13 cellular contexts compared by ENCODE assay signal in the genomic region with DNA sequence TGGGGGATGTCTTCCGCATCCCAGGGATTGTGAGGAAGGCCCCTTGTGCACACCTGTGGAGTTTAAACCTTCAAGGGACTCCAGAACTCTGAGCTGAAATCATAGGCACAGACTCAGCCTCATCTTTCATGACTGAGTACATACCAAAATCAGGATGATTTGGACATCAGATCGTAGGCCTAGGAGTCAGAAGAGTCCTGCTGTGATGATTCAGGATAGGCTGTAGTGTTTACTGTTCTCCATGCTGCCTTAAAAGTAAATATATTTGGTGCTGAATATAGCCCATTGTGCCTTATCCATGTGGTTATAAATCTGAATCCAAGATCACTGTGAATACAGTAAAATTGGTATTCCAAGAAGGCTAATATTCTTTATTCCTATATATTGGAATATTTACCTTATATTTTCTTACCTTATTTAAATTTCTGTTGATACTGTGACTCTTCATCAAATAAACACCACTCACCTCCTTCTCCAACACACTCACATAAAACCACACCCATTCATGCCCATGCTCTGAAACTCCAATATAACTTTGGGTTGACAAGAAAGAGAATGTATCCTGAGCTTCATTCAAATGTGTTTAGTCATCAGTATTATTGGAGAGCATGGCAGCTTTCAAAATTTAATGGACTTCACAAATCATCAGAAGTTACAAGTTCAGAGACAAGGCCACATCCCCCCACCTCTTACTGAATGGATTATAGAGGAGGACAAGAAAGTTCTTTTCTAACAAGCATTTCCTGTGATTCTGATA.
DNase-seq lines count a peak whose midpoint lies in the region; ATAC-seq and TF ChIP-seq lines count a peak whose summit lies in the region.
"Had no signal": no experiment of that assay in that cellular context is flagged by ENCODE, and none has a peak within 500 bp of the region (broad histone marks: within the 10 kb centered on the region; RNA-seq: fewer than 3 reads in every experiment).

No MANE protein-coding gene starts in this region.

- DNase-seq in NCI-H510A treated with DMSO at 0.1 percent for 48 hours (lab: John Stamatoyannopoulos, UW), result peak; percentile 21
- no peak for DNase-seq in NCI-H510A (lab: John Stamatoyannopoulos, UW)
- DNase-seq in Panc1 (ENCODE audit: low read depth, low spot score), result peak; percentile 32
- peak; percentile 34 to 74 for DNase-seq in foreskin keratinocyte
- no peak for DNase-seq in H7
- DNase-seq in NCI-H2196 treated with DMSO at 0.1 percent for 48 hours (lab: John Stamatoyannopoulos, UW; ENCODE audit: unreplicated experiment), result no peak
- DNase-seq in hippocampal formation (lab: John Stamatoyannopoulos, UW), result no peak
- DNase-seq: CD4-positive, alpha-beta memory T cell; DMS79; NCI-H1417; NCI-H1930; SHP77 treated with DMSO at 0.1 percent for 48 hours had no signal

- CTCF ChIA-PET in Panc1 (lab: Charles Lee), result no interaction called here

- in situ Hi-C loops in Panc1 (cut with HindIII; ENCODE audit: low pct_unique_long_range_greater_than_20kb, low sequenced_read_pairs), result no loop called here

- TF ChIP-seq CTCF in Panc1 (IDR thresholded peaks at IDR 0.05) (no peak), foreskin keratinocyte (conservative IDR thresholded peaks at IDR 0.05) (no peak)

- no TSS peak for BruUV-seq in Panc1 (replicated peaks; lab: Mats Ljungman, UMichigan)

- no peaks in the 10 kb centered on the region for H3K4me1 ChIP-seq in Panc1 (ENCODE audit: control insufficient read depth, insufficient read depth, low read length)
- no peaks in the 10 kb centered on the region for H3K4me1 ChIP-seq in foreskin keratinocyte

- H3K36me3 ChIP-seq in Panc1 (ENCODE audit: control insufficient read depth, insufficient read depth, low read length) (no peaks in the 10 kb centered on the region), H7 (replicated peaks; ENCODE audit: control insufficient read depth, insufficient read depth, low read length) (no peaks in the 10 kb centered on the region)

- H3K4me3 ChIP-seq in Panc1 (ENCODE audit: low read depth in 2 of 2, low read length in 2 of 2), result no peak overlapping the region
- H3K4me3 ChIP-seq in H7 (ENCODE audit: insufficient read depth, low read depth, low read length), result no peak overlapping the region

- intact Hi-C loops in Panc1 (cut with micrococcal nuclease; ENCODE audit: unreplicated experiment), result no loop called here

- H3K9me3 ChIP-seq in Panc1 (ENCODE audit: control insufficient read depth, insufficient read depth, low read depth, low read length), result no peaks in the 10 kb centered on the region

- POLR2A ChIA-PET in Panc1 (lab: Charles Lee), result no interaction called here

- ATAC-seq in Panc1, result no peak
- no peak for ATAC-seq in foreskin keratinocyte
- ATAC-seq in GM19397 (IDR thresholded peaks at IDR 0.05; ENCODE audit: unreplicated experiment), result no peak

- H3K27me3 ChIP-seq in Panc1 (ENCODE audit: control insufficient read depth, insufficient read depth, low read length) (no peaks in the 10 kb centered on the region), foreskin keratinocyte (no peaks in the 10 kb centered on the region), H7 (ENCODE audit: control insufficient read depth, insufficient read depth, low read length) (no peaks in the 10 kb centered on the region)

- H3K27ac ChIP-seq in Panc1 (ENCODE audit: low read length) (no peak overlapping the region), foreskin keratinocyte (no peak overlapping the region)

Comparison
In these comparisons a context has a peak if more than half of its experiments do, and no peak if none do; other contexts are left out.
1. DNase-seq: peak in NCI-H510A treated with DMSO at 0.1 percent for 48 hours (single experiment), Panc1 (single experiment) and foreskin keratinocyte (2 of 2); none in NCI-H510A (single experiment), H7 (single experiment), NCI-H2196 treated with DMSO at 0.1 percent for 48 hours (single experiment) and hippocampal formation (0 of 2).